Comparison of ENCODE assay signal across 1 cellular context in the genomic region with DNA sequence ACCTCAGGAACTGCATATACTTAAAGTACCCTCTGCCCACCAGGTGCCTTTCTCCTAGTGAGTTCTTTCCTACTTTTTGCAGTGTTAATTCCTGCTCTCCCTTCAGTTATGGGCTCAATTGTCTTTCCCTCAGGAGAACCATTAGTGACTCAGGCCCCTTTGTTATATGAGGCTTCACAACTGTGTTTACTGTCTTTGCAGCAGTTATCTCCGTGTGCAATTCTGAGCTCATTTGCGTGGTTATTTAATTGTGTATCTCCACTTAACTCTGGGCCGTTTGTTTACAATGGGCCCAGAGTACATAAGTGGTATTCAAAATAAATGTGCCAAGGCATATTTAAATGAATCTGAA.
TF ChIP-seq lines count a peak whose summit lies in the region.

No MANE protein-coding gene starts in this region.

TF ChIP-seq in endothelial cell of umbilical vein, 7 proteins besides CTCF, POLR2A, EP300 and RAD21 (continued from another document):
- TF ChIP-seq GATA2 (IDR thresholded peaks at IDR 0.05; ENCODE audit: insufficient read depth, insufficient read length, low read depth, low read length) = no peak
